Comparison of ENCODE assay signal across 32 cellular contexts in the genomic region with DNA sequence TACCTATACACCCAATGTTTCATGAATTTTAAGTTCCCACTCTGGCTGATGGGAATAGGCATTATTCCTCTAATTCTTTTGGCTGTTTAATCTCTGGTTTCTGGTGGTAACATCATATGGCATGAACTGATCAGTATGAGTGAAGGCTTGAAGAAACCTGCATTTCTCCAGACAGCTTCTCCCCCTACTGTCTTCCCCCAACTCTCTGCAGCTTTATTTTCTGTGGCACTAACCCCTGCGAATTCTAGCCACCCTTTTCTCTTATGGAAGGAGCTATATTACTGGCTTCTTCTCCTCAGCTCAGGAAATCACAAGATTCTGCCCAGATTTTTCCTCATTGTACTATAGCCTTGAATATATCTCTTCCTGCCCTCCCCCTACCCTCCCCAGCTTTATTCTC. TPM values are rescaled to one million over a fixed set of nuclear protein-coding genes. Genes with fewer than 3 reads are reported as not detected.
"Had no signal": no experiment of that assay in that cellular context is flagged by ENCODE, and none has a peak within 500 bp of the region (broad histone marks: within the 10 kb centered on the region; RNA-seq: fewer than 3 reads in every experiment).

No MANE protein-coding gene starts in this region.

- H3K27me3 Mint-ChIP-seq: activated CD8-positive, alpha-beta T cell treated with anti-CD3 and anti-CD28 coated beads for 36 hours; activated naive CD8-positive, alpha-beta T cell treated with anti-CD3 and anti-CD28 coated beads for 36 hours; activated T-helper 17 cell treated with anti-CD3 and anti-CD28 coated beads, Interleukin-2, amount 50 U/mL, for 72 hours; central memory CD8-positive, alpha-beta T cell had no signal

- H3K27ac ChIP-seq: brain microvascular endothelial cell, WERI-Rb-1 had no signal

- H3K36me3 ChIP-seq: brain microvascular endothelial cell, WERI-Rb-1 had no signal

- H3K27me3 ChIP-seq: brain microvascular endothelial cell had no signal

- H3K27ac Mint-ChIP-seq: activated CD4-positive, alpha-beta T cell treated with anti-CD3 and anti-CD28 coated beads, Interleukin-2, amount 10 ng/mL, durations not matched to agents 24 days and 14 days; activated CD8-positive, alpha-beta T cell treated with anti-CD3 and anti-CD28 coated beads for 36 hours; activated naive CD8-positive, alpha-beta T cell treated with anti-CD3 and anti-CD28 coated beads for 36 hours; activated T-helper 17 cell treated with anti-CD3 and anti-CD28 coated beads, Interleukin-2, amount 50 U/mL, for 72 hours had no signal

- H3K4me1 Mint-ChIP-seq: activated CD4-positive, alpha-beta T cell treated with anti-CD3 and anti-CD28 coated beads, Interleukin-2, amount 10 ng/mL, durations not matched to agents 24 days and 14 days; activated naive CD8-positive, alpha-beta T cell treated with anti-CD3 and anti-CD28 coated beads for 36 hours; activated T-helper 17 cell treated with anti-CD3 and anti-CD28 coated beads, Interleukin-2, amount 50 U/mL, for 72 hours; central memory CD8-positive, alpha-beta T cell had no signal

- DNase-seq: activated CD4-positive, alpha-beta T cell treated with anti-CD3 and anti-CD28 coated beads, Interleukin-2, amount 10 ng/mL, durations not matched to agents 24 days and 14 days; activated CD4-positive, alpha-beta T cell treated with anti-CD3 and anti-CD28 coated beads, Interleukin-2, amount 50 U/mL, for 4 hours; activated CD8-positive, alpha-beta T cell treated with anti-CD3 and anti-CD28 coated beads for 36 hours; activated effector memory CD4-positive, alpha-beta T cell treated with anti-CD3 and anti-CD28 coated beads, Interleukin-2, amount 50 U/mL, for 16 hours; activated naive CD4-positive, alpha-beta T cell; activated naive CD4-positive, alpha-beta T cell treated with anti-CD3 and anti-CD28 coated beads, Interleukin-2, amount 50 U/mL, for 16 hours; activated naive CD8-positive, alpha-beta T cell treated with anti-CD3 and anti-CD28 coated beads for 36 hours; activated T-cell treated with anti-CD3 and anti-CD28 coated beads, Interleukin-2, amount 50 U/mL, for 1 hour; activated T-cell treated with anti-CD3 and anti-CD28 coated beads, Interleukin-2, amount 50 U/mL, for 72 hours; amniotic stem cell; aorta; brain microvascular endothelial cell; Karpas-422; NCI-H1048; NCI-H1105 treated with DMSO at 0.1 percent for 48 hours; NCI-H1436; NCI-H1694 treated with DMSO at 0.1 percent for 48 hours; NCI-H2029; NCI-H345; NCI-H524 treated with DMSO at 0.1 percent for 48 hours; RPMI8226; SIG-M5; SW 1271; T1000; WERI-Rb-1 had no signal

- H3K4me3 Mint-ChIP-seq: activated CD4-positive, alpha-beta T cell treated with anti-CD3 and anti-CD28 coated beads, Interleukin-2, amount 10 ng/mL, durations not matched to agents 24 days and 14 days; activated CD8-positive, alpha-beta T cell treated with anti-CD3 and anti-CD28 coated beads for 36 hours; activated naive CD8-positive, alpha-beta T cell treated with anti-CD3 and anti-CD28 coated beads for 36 hours; activated T-cell treated with anti-CD3 and anti-CD28 coated beads, Interleukin-2, amount 50 U/mL, for 72 hours; activated T-helper 17 cell treated with anti-CD3 and anti-CD28 coated beads, Interleukin-2, amount 50 U/mL, for 72 hours; central memory CD8-positive, alpha-beta T cell had no signal

RNA-seq across cellular contexts. Expression of a gene that starts 57.1 kb away (rescaled TPM):
- total RNA-seq: activated CD4-positive, alpha-beta T cell treated with anti-CD3 and anti-CD28 coated beads, Interleukin-2, amount 10 ng/mL, durations not matched to agents 24 days and 14 days; activated CD8-positive, alpha-beta memory T cell treated with anti-CD3 and anti-CD28 coated beads for 36 hours; activated CD8-positive, alpha-beta T cell treated with anti-CD3 and anti-CD28 coated beads for 36 hours; activated naive CD8-positive, alpha-beta T cell treated with anti-CD3 and anti-CD28 coated beads for 36 hours; activated T-helper 17 cell treated with anti-CD3 and anti-CD28 coated beads, Interleukin-2, amount 50 U/mL, for 72 hours; MCF 10A; NCI-H460; T-helper 1 cell treated with Interleukin-12 subunit alpha and Interleukin-12 subunit beta and Interleukin-4 antibody, amounts not matched to agents 30 ng/mL and 1 ng/mL, for 36 hours; T-helper 2 cell treated with Interferon-gamma antibody and Interleukin-4, amounts not matched to agents 100 ng/mL and 5 ng/mL, for 36 hours had no signal
